Comparison of ENCODE assay signal across 1 cellular context in genomic region chr5:141657937-141658545, GRCh38.
TF ChIP-seq lines count a peak whose summit lies in the region.

No MANE protein-coding gene starts in this region.

TF ChIP-seq in endothelial cell of umbilical vein, 7 proteins besides CTCF, POLR2A, EP300 and RAD21 (continued from another document):
- no peak for TF ChIP-seq EZH2 (IDR thresholded peaks at IDR 0.05; ENCODE audit: borderline replicate concordance, low read depth, low read length, severe bottlenecking)
TF ChIP-seq in endothelial cell of umbilical vein: peak in this region for 3.
